ENCODE assay signal across 35 cellular contexts in the genomic region with DNA sequence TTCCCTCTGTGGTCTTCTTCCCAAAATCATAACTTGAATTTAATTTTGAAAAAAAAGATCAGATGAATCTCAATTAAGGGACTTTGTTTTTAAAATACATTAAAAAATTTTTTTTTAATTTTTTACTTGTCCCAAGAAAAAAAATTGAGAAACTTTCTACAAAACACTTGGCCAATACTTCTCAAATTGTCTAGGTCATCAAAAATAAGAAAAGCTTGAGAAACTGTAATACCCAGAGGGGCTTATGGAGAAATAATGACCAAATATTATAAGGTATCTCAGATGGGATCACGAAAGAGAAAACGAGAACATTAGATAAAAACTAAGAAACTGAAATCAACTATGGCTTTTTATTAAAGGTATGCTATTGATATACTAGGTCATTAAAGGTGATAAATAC.
"Had no signal": no experiment of that assay in that cellular context is flagged by ENCODE, and none has a peak within 500 bp of the region (broad histone marks: within the 10 kb centered on the region; RNA-seq: fewer than 3 reads in every experiment).

No MANE protein-coding gene starts in this region.

- H3K36me3 ChIP-seq: MG63 had no signal

- H3K4me3 ChIP-seq: MG63 had no signal

- H3K27me3 ChIP-seq: MG63 had no signal

- H3K9me3 ChIP-seq: MG63 had no signal

- DNase-seq: Karpas-422, Kasumi-1, MG63, MM.1S, MV-4-11, NCI-H1048, NCI-H1092, NCI-H1092 treated with DMSO at 0.1 percent for 48 hours, NCI-H1105, NCI-H1105 treated with DMSO at 0.1 percent for 48 hours, NCI-H1417, NCI-H1417 treated with DMSO at 0.1 percent for 48 hours, NCI-H1436, NCI-H1436 treated with DMSO at 0.1 percent for 48 hours, NCI-H146, NCI-H1694, NCI-H1694 treated with DMSO at 0.1 percent for 48 hours, NCI-H187, NCI-H187 treated with DMSO at 0.1 percent for 48 hours, NCI-H1930, NCI-H2029, NCI-H2029 treated with DMSO at 0.1 percent for 48 hours, NCI-H2081, NCI-H2081 treated with DMSO at 0.1 percent for 48 hours, NCI-H2107, NCI-H2171, NCI-H2171 treated with DMSO at 0.1 percent for 48 hours, NCI-H2227 treated with DMSO at 0.1 percent for 48 hours, NCI-H226, NCI-H345, NCI-H446, NCI-H446 treated with DMSO at 0.1 percent for 48 hours, NCI-H510A, NCI-H510A treated with DMSO at 0.1 percent for 48 hours, NCI-H524 had no signal
